In genomic region chr9:103991698-103992097, GRCh38 we compare ENCODE assay signal across 13 cellular contexts.
DNase-seq lines count a peak whose midpoint lies in the region; ATAC-seq and TF ChIP-seq lines count a peak whose summit lies in the region.
"Had no signal": no experiment of that assay in that cellular context is flagged by ENCODE, and none has a peak within 500 bp of the region (broad histone marks: within the 10 kb centered on the region; RNA-seq: fewer than 3 reads in every experiment).

No MANE protein-coding gene starts in this region.

- peak overlapping the region; percentile 28 for H3K4me3 Mint-ChIP-seq in activated T-helper 17 cell treated with anti-CD3 and anti-CD28 coated beads, Interleukin-2, amount 50 U/mL, for 72 hours

- no peaks in the 10 kb centered on the region for H3K4me1 ChIP-seq in SJCRH30
- H3K4me1 ChIP-seq: left lung, testis had no signal

- no peaks in the 10 kb centered on the region for H3K9me3 Mint-ChIP-seq in activated T-helper 17 cell treated with anti-CD3 and anti-CD28 coated beads, Interleukin-2, amount 50 U/mL, for 72 hours

- TF ChIP-seq CTCF in GM13976 (IDR thresholded peaks at IDR 0.05; ENCODE audit: borderline replicate concordance, control extremely low read depth, extremely low read depth, insufficient read depth, missing control alignments) = no peak

- peak overlapping the region; percentile 71 for H3K27ac Mint-ChIP-seq in activated T-helper 17 cell treated with anti-CD3 and anti-CD28 coated beads, Interleukin-2, amount 50 U/mL, for 72 hours

- H3K4me3 ChIP-seq in SJCRH30 = no peak overlapping the region
- H3K4me3 ChIP-seq: left lung, testis had no signal

- peaks cover 4% of the 10 kb centered on the region; the same call in 1 of the 2 replicates for H3K9me3 ChIP-seq in SJCRH30 (replicated peaks)
- H3K9me3 ChIP-seq: left lung, testis had no signal

- DNase-seq in GM13976 (ENCODE audit: low spot score) (peak; percentile 17), OCI-M2 (lab: John Stamatoyannopoulos, UW; ENCODE audit: unreplicated experiment) (no peak), DMS114 treated with DMSO at 0.1 percent for 48 hours (lab: John Stamatoyannopoulos, UW; ENCODE audit: unreplicated experiment) (no peak), SJCRH30 (no peak)
- DNase-seq: activated naive CD4-positive, alpha-beta T cell treated with anti-CD3 and anti-CD28 coated beads, Interleukin-2, amount 50 U/mL, for 16 hours; left lung; NCI-H2081 treated with DMSO at 0.1 percent for 48 hours; small intestine; testis had no signal

- ATAC-seq in GM19397 (IDR thresholded peaks at IDR 0.05; ENCODE audit: unreplicated experiment) (peak; percentile 61), HG03039 (IDR thresholded peaks at IDR 0.05; ENCODE audit: unreplicated experiment) (peak; percentile 88), GM19452 (IDR thresholded peaks at IDR 0.05; ENCODE audit: unreplicated experiment) (no peak)
- ATAC-seq in activated T-helper 17 cell treated with anti-CD3 and anti-CD28 coated beads, Interleukin-2, amount 50 U/mL, for 72 hours (replicated peaks) = peak; percentile 85
- ATAC-seq: left lung had no signal

- in situ Hi-C loops in GM13976 (cut with MboI; ENCODE audit: low sequenced_read_pairs, unreplicated experiment) = no loop called here

- H3K36me3 Mint-ChIP-seq in activated T-helper 17 cell treated with anti-CD3 and anti-CD28 coated beads, Interleukin-2, amount 50 U/mL, for 72 hours (ENCODE audit: low read depth) = no peaks in the 10 kb centered on the region

- no peak overlapping the region for H3K27ac ChIP-seq in SJCRH30
- H3K27ac ChIP-seq: left lung, testis had no signal

- no peaks in the 10 kb centered on the region for H3K27me3 ChIP-seq in SJCRH30
- H3K27me3 ChIP-seq: left lung, testis had no signal

- peaks cover 4% of the 10 kb centered on the region for H3K4me1 Mint-ChIP-seq in activated T-helper 17 cell treated with anti-CD3 and anti-CD28 coated beads, Interleukin-2, amount 50 U/mL, for 72 hours

- no peaks in the 10 kb centered on the region for H3K36me3 ChIP-seq in SJCRH30
- H3K36me3 ChIP-seq: left lung had no signal

- H3K27me3 Mint-ChIP-seq in activated T-helper 17 cell treated with anti-CD3 and anti-CD28 coated beads, Interleukin-2, amount 50 U/mL, for 72 hours = no peaks in the 10 kb centered on the region
